Comparison of ENCODE assay signal across 1 cellular context in genomic region chr7:17710312-17710711, GRCh38.
TF ChIP-seq lines count a peak whose summit lies in the region.

No MANE protein-coding gene starts in this region.

TF ChIP-seq in WTC11, 78 proteins besides CTCF, POLR2A, EP300 and RAD21:
- TF ChIP-seq PREB (CRISPR knock-in tag; IDR thresholded peaks at IDR 0.05; ENCODE audit: borderline replicate concordance) (no peak), USF2 (CRISPR knock-in tag; IDR thresholded peaks at IDR 0.05) (no peak), AR (CRISPR knock-in tag; IDR thresholded peaks at IDR 0.05) (no peak), KAT7 (CRISPR knock-in tag; IDR thresholded peaks at IDR 0.05; ENCODE audit: borderline replicate concordance) (no peak), IRF1 (CRISPR knock-in tag; IDR thresholded peaks at IDR 0.05) (no peak), ZBTB21 (CRISPR knock-in tag; IDR thresholded peaks at IDR 0.05; ENCODE audit: borderline replicate concordance) (no peak), FOXP1 (CRISPR knock-in tag; IDR thresholded peaks at IDR 0.05; ENCODE audit: borderline replicate concordance) (no peak), GABPB1 (CRISPR knock-in tag; IDR thresholded peaks at IDR 0.05) (no peak), JUN (CRISPR knock-in tag; IDR thresholded peaks at IDR 0.05) (no peak), NFYB (CRISPR knock-in tag; conservative IDR thresholded peaks at IDR 0.05; ENCODE audit: low read depth) (no peak), PRDM15 (CRISPR knock-in tag; IDR thresholded peaks at IDR 0.05) (no peak)
